ENCODE assay signal across 26 cellular contexts in the genomic region with DNA sequence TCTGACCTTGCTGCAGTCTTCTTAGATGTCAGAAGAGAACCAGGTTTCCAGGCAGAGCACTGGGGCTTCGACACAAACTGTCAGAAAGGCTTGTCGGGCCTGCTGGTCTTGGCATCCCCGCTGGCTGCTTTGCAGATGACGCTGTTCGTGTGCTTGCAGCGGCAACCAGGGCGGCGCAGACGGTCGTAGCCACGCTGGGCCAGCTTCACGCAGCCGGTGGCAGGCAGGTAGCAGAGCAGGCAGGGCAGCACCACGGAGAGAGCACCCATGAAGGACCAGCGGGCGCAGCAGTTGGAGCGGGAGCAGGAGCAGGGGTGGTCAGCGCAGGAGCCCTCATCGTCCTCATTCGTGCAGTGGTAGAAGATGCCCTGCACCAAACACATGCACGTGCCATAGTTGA. TPM values are rescaled to one million over a fixed set of nuclear protein-coding genes. Genes with fewer than 3 reads are reported as not detected.
A peak's percentile ranks its signal among the peaks of the same experiment; 100 is the strongest.
DNase-seq lines count a peak whose midpoint lies in the region; ATAC-seq, FAIRE-seq and TF ChIP-seq lines count a peak whose summit lies in the region.
"Had no signal": no experiment of that assay in that cellular context is flagged by ENCODE, and none has a peak within 500 bp of the region (broad histone marks: within the 10 kb centered on the region; RNA-seq: fewer than 3 reads in every experiment).

No MANE protein-coding gene starts in this region.

- H3K4me2 ChIP-seq in skeletal muscle satellite cell (ENCODE audit: low read length): peak overlapping the region; percentile 39

- H3K36me3 ChIP-seq in heart right ventricle (peaks cover 0 to 63% (median 4%) of the 10 kb centered on the region in 9 donors), right atrium auricular region (peaks cover 21% of the 10 kb centered on the region), SJSA1 (peaks cover 100% of the 10 kb centered on the region), lower lobe of right lung (peaks cover 37% of the 10 kb centered on the region), skeletal muscle satellite cell (ENCODE audit: insufficient read depth, low read length) (peaks cover 90% of the 10 kb centered on the region)
- H3K36me3 ChIP-seq: pancreas had no signal

- peak overlapping the region; percentile 3 for H3K9ac ChIP-seq in skeletal muscle satellite cell (ENCODE audit: low read depth, low read length)

- no peak for FAIRE-seq in urothelium cell line (lab: Jason Lieb, UNC)
- FAIRE-seq: A204.1, GM18507, pancreas had no signal

- intact Hi-C loops in heart right ventricle (cut with DNase I) (loop anchor here in 1 of 10 donors (10.0 kb wide), 1 partner anchor 231 kb away; no protein-coding TSS in a partner anchor), lower lobe of right lung (cut with DNase I) (no loop called here)

- peaks cover 0 to 3% (median 0%) of the 10 kb centered on the region in 7 donors for H3K27me3 ChIP-seq in heart right ventricle
- no peaks in the 10 kb centered on the region for H3K27me3 ChIP-seq in right atrium auricular region
- H3K27me3 ChIP-seq in SJSA1 (replicated peaks): no peaks in the 10 kb centered on the region
- H3K27me3 ChIP-seq in lower lobe of right lung (ENCODE audit: low read depth): no peaks in the 10 kb centered on the region
- H3K27me3 ChIP-seq in skeletal muscle satellite cell (ENCODE audit: control insufficient read depth, insufficient read depth, low read length): no peaks in the 10 kb centered on the region
- H3K27me3 ChIP-seq: pancreas had no signal

- ATAC-seq in heart right ventricle (no peak), lower lobe of right lung (peak in 1 of 2 donors; percentile 2)
- ATAC-seq: activated naive CD8-positive, alpha-beta T cell treated with anti-CD3 and anti-CD28 coated beads, Interleukin-2, amount 50 U/mL, for 24 hours; pancreas; stimulated activated naive CD8-positive, alpha-beta T cell treated with anti-CD3 and anti-CD28 coated beads, Interleukin-15, Interleukin-2, amounts not matched to agents 100 U/mL and 50 U/mL, for 24 hours had no signal

- H3K4me3 ChIP-seq in heart right ventricle: peak overlapping the region in 2 of 10 donors; percentile 16 to 27
- H3K4me3 ChIP-seq in right atrium auricular region: no peak overlapping the region
- H3K4me3 ChIP-seq in SJSA1: no peak overlapping the region
- H3K4me3 ChIP-seq in lower lobe of right lung: no peak overlapping the region
- H3K4me3 ChIP-seq in skeletal muscle satellite cell (ENCODE audit: low read length): no peak overlapping the region
- H3K4me3 ChIP-seq: pancreas had no signal

- TF ChIP-seq CTCF in heart right ventricle (IDR thresholded peaks at IDR 0.05) (no peak), right atrium auricular region (IDR thresholded peaks at IDR 0.05) (no peak), lower lobe of right lung (IDR thresholded peaks at IDR 0.05) (no peak)

- WGBS in heart right ventricle, 2 donors: 54 to 66% methylated on average over 21 of the region's 21 CpGs

- DNase-seq in heart right ventricle: no peak
- no peak for DNase-seq in right atrium auricular region (ENCODE audit: low spot score)
- DNase-seq in SJSA1 (ENCODE audit: low read depth in 1 of 2, low spot score in 2 of 2): no peak
- no peak for DNase-seq in lower lobe of right lung
- DNase-seq in urothelium cell line (ENCODE audit: low spot score): no peak
- DNase-seq in DMS153 (lab: John Stamatoyannopoulos, UW): no peak
- no peak for DNase-seq in stimulated activated CD4-positive, alpha-beta T cell treated with anti-CD3 and anti-CD28 coated beads, Interleukin-4, amount 100 ng/mL, for 1 hour
- DNase-seq: activated CD4-positive, alpha-beta T cell treated with anti-CD3 and anti-CD28 coated beads, Interleukin-2, amount 10 ng/mL, durations not matched to agents 24 days and 14 days; activated gamma-delta T cell treated with Interleukin-2 at 50 U/mL for 16 hours; activated naive CD8-positive, alpha-beta T cell treated with anti-CD3 and anti-CD28 coated beads, Interleukin-2, amount 50 U/mL, for 24 hours; activated T-cell treated with anti-CD3 and anti-CD28 coated beads, Interleukin-2, amount 50 U/mL, for 1 hour; Caco-2; DND-41; HCEC 1CT; islet precursor cell; Karpas-422; NCI-H146; NCI-H446 treated with DMSO at 0.1 percent for 48 hours; NCI-H82; pancreas; stimulated activated naive CD8-positive, alpha-beta T cell treated with anti-CD3 and anti-CD28 coated beads, Interleukin-15, Interleukin-2, amounts not matched to agents 100 U/mL and 50 U/mL, for 24 hours had no signal

- H3K27ac ChIP-seq in heart right ventricle (peak overlapping the region in 7 of 10 donors; percentile 46 to 95 (median 63)), right atrium auricular region (no peak overlapping the region), SJSA1 (0 out of 2 replicates have a peak overlapping the region, but pooled peaks have one; percentile 16), lower lobe of right lung (peak overlapping the region; percentile 36)
- H3K27ac ChIP-seq: pancreas, VCaP had no signal

- H3K4me1 ChIP-seq in heart right ventricle (peaks cover 27 to 92% (median 69%) of the 10 kb centered on the region in 9 donors), right atrium auricular region (peaks cover 0 to 67% of the 10 kb centered on the region in 2 donors), SJSA1 (replicated peaks) (peaks cover 54% of the 10 kb centered on the region), lower lobe of right lung (peaks cover 67% of the 10 kb centered on the region), skeletal muscle satellite cell (ENCODE audit: control insufficient read depth, insufficient read depth, low read length) (peaks cover 63% of the 10 kb centered on the region)
- H3K4me1 ChIP-seq: Caco-2, pancreas had no signal

- H3K9me3 ChIP-seq in heart right ventricle (no peaks in the 10 kb centered on the region), right atrium auricular region (no peaks in the 10 kb centered on the region), SJSA1 (replicated peaks) (no peaks in the 10 kb centered on the region), lower lobe of right lung (no peaks in the 10 kb centered on the region), skeletal muscle satellite cell (replicated peaks; ENCODE audit: low read length) (no peaks in the 10 kb centered on the region)
- H3K9me3 ChIP-seq: Caco-2, pancreas had no signal

RNA-seq across cellular contexts. Expression of gene SPRY4, which starts 10.7 kb away (rescaled TPM):
- 10 to 100 TPM in 5 of 10 donors, 1 to 10 TPM in 5; 7.4 to 13.7 (median 10.1) TPM for total RNA-seq in heart right ventricle
- polyA plus RNA-seq in heart right ventricle: 1 to 10 TPM; 5.0 to 5.5 TPM
- 10 to 100 TPM; 19.9 to 33.7 TPM for total RNA-seq in right atrium auricular region
- total RNA-seq in SJSA1 (2014; rRNA removed; shearing (Covaris generic)): 40.5 and 44.5 TPM in 2 replicates
- total RNA-seq in lower lobe of right lung: 42.7 TPM
- total RNA-seq in skeletal muscle satellite cell (2012; rRNA removed): 29.9 and 38.5 TPM in 2 replicates
- total RNA-seq: mononuclear cell had no signal

Comparison
In these comparisons a context has a peak if more than half of its experiments do, and no peak if none do; other contexts are left out.
1. H3K27ac ChIP-seq: peak in heart right ventricle (7 of 10), SJSA1 (single experiment) and lower lobe of right lung (single experiment); none in right atrium auricular region (0 of 2).